In the genomic region with DNA sequence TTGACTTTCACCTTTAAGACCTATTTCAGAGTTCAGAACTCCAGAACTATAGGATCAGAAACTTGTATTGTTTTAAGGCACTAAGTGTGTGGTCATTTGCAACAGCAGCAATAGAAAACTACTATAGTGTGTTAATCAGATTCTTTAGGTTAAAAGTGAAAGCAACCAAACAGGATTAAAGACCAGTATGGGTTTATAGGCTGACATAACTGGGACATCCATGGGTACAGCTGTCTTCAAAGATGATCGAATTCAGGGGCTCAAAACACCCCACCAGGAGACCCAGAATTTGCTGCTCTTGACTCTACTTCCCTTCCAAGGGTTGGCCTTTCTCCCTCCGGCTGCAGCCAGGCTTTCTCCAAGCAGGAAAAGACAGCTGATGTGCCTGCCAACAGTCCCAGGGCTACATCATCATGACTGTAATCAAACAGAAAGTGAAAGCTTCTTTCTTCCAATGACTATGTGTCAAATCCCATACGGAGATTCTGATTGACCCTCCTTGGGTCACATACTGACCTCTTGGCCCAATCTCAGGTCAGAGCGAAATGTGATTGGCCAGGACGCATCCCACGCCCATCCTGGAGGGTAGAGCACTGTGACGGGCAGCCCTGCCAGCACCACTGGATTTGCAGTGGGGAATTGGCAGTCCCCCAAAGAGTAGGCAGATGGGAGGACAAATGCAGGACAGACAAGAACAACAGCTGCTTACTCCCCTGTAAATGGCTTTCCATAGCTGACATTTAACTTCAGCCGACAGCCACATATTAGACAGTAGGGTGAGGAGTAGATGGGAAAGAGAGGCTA, we compare ENCODE assay signal across 8 cellular contexts. TPM values are rescaled to one million over a fixed set of nuclear protein-coding genes. Genes with fewer than 3 reads are reported as not detected.
DNase-seq lines count a peak whose midpoint lies in the region; ATAC-seq and TF ChIP-seq lines count a peak whose summit lies in the region.

No MANE protein-coding gene starts in this region.

- ATAC-seq in activated T-cell treated with anti-CD3 and anti-CD28 coated beads, Interleukin-2, amount 50 U/mL, for 4 hours, result peak in 1 of 2 donors; percentile 40
- peak; percentile 71 for ATAC-seq in naive thymus-derived CD4-positive, alpha-beta T cell
- ATAC-seq in HG03521 (IDR thresholded peaks at IDR 0.05; ENCODE audit: unreplicated experiment), result no peak

- no peaks in the 10 kb centered on the region for H3K4me1 ChIP-seq in endocrine pancreas (ENCODE audit: control insufficient read depth, insufficient read depth, low read length)
- H3K4me1 ChIP-seq in naive thymus-derived CD4-positive, alpha-beta T cell (ENCODE audit: control insufficient read depth in 2 of 2, insufficient read depth in 2 of 2, low read length in 2 of 2), result peaks cover 0 to 3% of the 10 kb centered on the region in 2 donors

- CTCF ChIA-PET in naive thymus-derived CD4-positive, alpha-beta T cell (lab: Charles Lee), result no interaction called here

- H3K27ac ChIP-seq in naive thymus-derived CD4-positive, alpha-beta T cell (ENCODE audit: low read depth, low read length), result no peak overlapping the region

- no peaks in the 10 kb centered on the region for H3K27me3 Mint-ChIP-seq in activated T-cell treated with anti-CD3 and anti-CD28 coated beads, Interleukin-2, amount 50 U/mL, for 4 hours (ENCODE audit: low read depth)
- H3K27me3 Mint-ChIP-seq in naive thymus-derived CD4-positive, alpha-beta T cell, result no peaks in the 10 kb centered on the region
- no peaks in the 10 kb centered on the region for H3K27me3 Mint-ChIP-seq in progenitor cell of endocrine pancreas

- peak overlapping the region; percentile 77 for H3K4me3 Mint-ChIP-seq in activated T-cell treated with anti-CD3 and anti-CD28 coated beads, Interleukin-2, amount 50 U/mL, for 4 hours
- peak overlapping the region; percentile 71 to 93 (median 88) for H3K4me3 Mint-ChIP-seq in naive thymus-derived CD4-positive, alpha-beta T cell
- no peak overlapping the region for H3K4me3 Mint-ChIP-seq in progenitor cell of endocrine pancreas (ENCODE audit: low read depth)

- H3K36me3 Mint-ChIP-seq in activated T-cell treated with anti-CD3 and anti-CD28 coated beads, Interleukin-2, amount 50 U/mL, for 4 hours (ENCODE audit: insufficient read depth), result no peaks in the 10 kb centered on the region
- H3K36me3 Mint-ChIP-seq in naive thymus-derived CD4-positive, alpha-beta T cell, result peaks cover 0 to 2% (median 0%) of the 10 kb centered on the region in 5 donors
- no peaks in the 10 kb centered on the region for H3K36me3 Mint-ChIP-seq in progenitor cell of endocrine pancreas (ENCODE audit: insufficient read depth)

- POLR2A ChIA-PET in naive thymus-derived CD4-positive, alpha-beta T cell (lab: Charles Lee), result no interaction called here

- H3K36me3 ChIP-seq in endocrine pancreas (ENCODE audit: control insufficient read depth, insufficient read depth, low read length), result no peaks in the 10 kb centered on the region
- H3K36me3 ChIP-seq in naive thymus-derived CD4-positive, alpha-beta T cell (ENCODE audit: control insufficient read depth in 2 of 3, insufficient read depth in 3 of 3, low read length in 3 of 3), result no peaks in the 10 kb centered on the region

- peak overlapping the region; percentile 82 to 95 (median 87) for H3K27ac Mint-ChIP-seq in naive thymus-derived CD4-positive, alpha-beta T cell
- no peak overlapping the region for H3K27ac Mint-ChIP-seq in progenitor cell of endocrine pancreas

- H3K4me1 Mint-ChIP-seq in activated T-cell treated with anti-CD3 and anti-CD28 coated beads, Interleukin-2, amount 50 U/mL, for 4 hours (ENCODE audit: low read depth), result peaks cover 19% of the 10 kb centered on the region
- H3K4me1 Mint-ChIP-seq in naive thymus-derived CD4-positive, alpha-beta T cell, result peaks cover 6 to 29% (median 22%) of the 10 kb centered on the region in 7 donors
- H3K4me1 Mint-ChIP-seq in progenitor cell of endocrine pancreas (ENCODE audit: low read depth), result peaks cover 2% of the 10 kb centered on the region

- peak overlapping the region; percentile 35 for H3K4me3 ChIP-seq in endocrine pancreas (ENCODE audit: control insufficient read depth, insufficient read depth, low read length)
- peak overlapping the region; percentile 49 for H3K4me3 ChIP-seq in naive thymus-derived CD4-positive, alpha-beta T cell (ENCODE audit: low read length)

- TF ChIP-seq CTCF in progenitor cell of endocrine pancreas (IDR thresholded peaks at IDR 0.05; ENCODE audit: unreplicated experiment), result no peak

- DNase-seq in activated T-cell treated with anti-CD3 and anti-CD28 coated beads, Interleukin-2, amount 50 U/mL, for 4 hours, result no peak
- DNase-seq in activated T-cell treated with anti-CD3 and anti-CD28 coated beads, Interleukin-2, amount 50 U/mL, for 48 hours, result no peak
- DNase-seq in SHP77 treated with DMSO at 0.1 percent for 48 hours (lab: John Stamatoyannopoulos, UW), result peak; percentile 65
- DNase-seq in naive thymus-derived CD4-positive, alpha-beta T cell, result peak in 4 of 9 donors; percentile 9 to 24 (median 16)
- DNase-seq in progenitor cell of endocrine pancreas (ENCODE audit: low spot score, unreplicated experiment), result no peak
- DNase-seq in NCI-H1417 treated with DMSO at 0.1 percent for 48 hours (lab: John Stamatoyannopoulos, UW), result no peak

- no peaks in the 10 kb centered on the region for H3K9me3 ChIP-seq in endocrine pancreas (ENCODE audit: control insufficient read depth, low read length)
- H3K9me3 ChIP-seq in naive thymus-derived CD4-positive, alpha-beta T cell (ENCODE audit: control insufficient read depth in 2 of 3, low read length in 3 of 3), result no peaks in the 10 kb centered on the region

- H3K9me3 Mint-ChIP-seq in activated T-cell treated with anti-CD3 and anti-CD28 coated beads, Interleukin-2, amount 50 U/mL, for 4 hours, result no peaks in the 10 kb centered on the region
- peaks cover 0 to 2% (median 0%) of the 10 kb centered on the region in 11 donors for H3K9me3 Mint-ChIP-seq in naive thymus-derived CD4-positive, alpha-beta T cell
- no peaks in the 10 kb centered on the region for H3K9me3 Mint-ChIP-seq in progenitor cell of endocrine pancreas (ENCODE audit: low read depth)

- H3K27me3 ChIP-seq in endocrine pancreas (ENCODE audit: control insufficient read depth, insufficient read depth, low read length), result no peaks in the 10 kb centered on the region
- no peaks in the 10 kb centered on the region for H3K27me3 ChIP-seq in naive thymus-derived CD4-positive, alpha-beta T cell (ENCODE audit: control insufficient read depth in 2 of 2, insufficient read depth in 2 of 2, low read length in 2 of 2)

- H3K9ac ChIP-seq in endocrine pancreas (ENCODE audit: control insufficient read depth, insufficient read depth, low read length), result no peak overlapping the region

- intact Hi-C loops in naive thymus-derived CD4-positive, alpha-beta T cell (cut with micrococcal nuclease), result loop anchor here in 1 of 2 donors (5.0 kb wide), 1 partner anchor 51 kb away; a partner anchor contains a TSS

RNA-seq across cellular contexts. Expression of a gene that starts 51.4 kb away (rescaled TPM):
- 10 to 100 TPM; 73.1 to 78.1 (median 73.6) TPM for total RNA-seq in activated T-cell treated with anti-CD3 and anti-CD28 coated beads, Interleukin-2, amount 50 U/mL, for 4 hours
- total RNA-seq in naive thymus-derived CD4-positive, alpha-beta T cell, result 10 to 100 TPM; 45.6 to 63.2 (median 57.3) TPM
- 100 to 1,000 TPM; 123 to 132 TPM for polyA plus RNA-seq in naive thymus-derived CD4-positive, alpha-beta T cell
- total RNA-seq in progenitor cell of endocrine pancreas, result 109 and 110 TPM in 2 replicates
